ENCODE assay signal across 8 cellular contexts in the genomic region with DNA sequence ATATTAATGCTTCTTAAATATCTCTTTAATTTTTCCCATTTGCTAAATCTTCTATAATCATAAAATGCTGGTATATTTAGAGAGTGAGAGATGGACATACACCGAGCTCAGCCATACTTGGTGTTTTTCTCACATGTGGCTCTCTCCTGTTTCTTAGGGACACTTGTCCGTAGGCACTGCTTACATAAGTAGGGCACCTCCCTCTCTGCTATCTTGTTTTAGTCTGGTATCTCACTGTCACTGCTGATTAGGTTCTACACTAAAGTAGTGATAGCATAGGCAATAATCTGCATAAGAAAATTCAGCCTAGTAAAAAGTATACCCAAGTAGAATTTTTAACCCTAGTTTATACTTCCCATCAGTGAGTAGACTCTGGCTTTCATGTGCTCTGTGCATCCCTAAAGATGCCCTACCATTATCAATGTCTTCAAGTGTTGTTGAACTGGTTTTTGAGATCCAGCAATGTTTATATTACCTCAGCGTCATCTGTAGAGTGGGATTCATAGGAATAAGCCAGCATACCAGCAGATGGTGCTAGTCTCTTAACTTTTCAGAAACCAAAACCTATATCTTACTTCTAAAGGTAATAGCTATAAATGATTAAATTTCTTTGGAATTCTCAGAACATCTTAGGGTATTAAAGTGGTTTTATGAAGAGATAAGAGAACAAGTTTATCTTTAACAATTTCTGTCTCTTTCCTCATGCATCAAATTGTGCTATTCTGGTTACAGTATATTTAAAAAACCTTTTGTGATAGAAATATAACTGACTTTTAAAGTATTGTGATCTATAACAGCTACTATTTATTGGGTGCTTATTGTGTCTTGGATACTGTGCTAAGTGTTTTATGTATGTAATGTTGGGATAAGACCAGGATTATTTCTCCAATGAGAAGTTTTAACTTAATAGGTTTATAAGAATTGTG. TPM values are rescaled to one million over a fixed set of nuclear protein-coding genes. Genes with fewer than 3 reads are reported as not detected.
DNase-seq lines count a peak whose midpoint lies in the region; ATAC-seq and TF ChIP-seq lines count a peak whose summit lies in the region.

No MANE protein-coding gene starts in this region.

- peak overlapping the region; percentile 58 for H3K4ac ChIP-seq in trophoblast cell (ENCODE audit: low read depth, low read length)

- no peak overlapping the region for H3K9ac ChIP-seq in trophoblast cell (ENCODE audit: low read length)

- H3K4me2 ChIP-seq in trophoblast cell (ENCODE audit: low read length), result no peak overlapping the region

- H3K27ac ChIP-seq in HL-60 (replicated peaks) (no peak overlapping the region), RWPE2 (ENCODE audit: poor library complexity, severe bottlenecking) (no peak overlapping the region), trophoblast cell (ENCODE audit: low read depth, low read length) (no peak overlapping the region)

- peaks cover 4% of the 10 kb centered on the region for H3K4me1 ChIP-seq in RWPE2 (ENCODE audit: insufficient read depth, poor library complexity, severe bottlenecking)
- H3K4me1 ChIP-seq in trophoblast cell (ENCODE audit: control insufficient read depth in 1 of 2, insufficient read depth in 2 of 2, low read length in 2 of 2), result no peaks in the 10 kb centered on the region

- H4K12ac ChIP-seq in trophoblast cell (ENCODE audit: low read depth, low read length), result no peak overlapping the region

- no CpG with 5 or more reads among the region's 3 CpGs for WGBS in trophoblast cell (ENCODE audit: extremely low coverage, insufficient coverage, insufficient read length)

- H3K14ac ChIP-seq in trophoblast cell (ENCODE audit: low read length), result no peak overlapping the region

- no peak overlapping the region for H4K91ac ChIP-seq in trophoblast cell (ENCODE audit: low read depth, low read length)

- H4K8ac ChIP-seq in trophoblast cell (ENCODE audit: low read depth, low read length), result no peak overlapping the region

- TF ChIP-seq CTCF in HL-60 (IDR thresholded peaks at IDR 0.05; ENCODE audit: insufficient read depth, low read length), result peak; percentile 32
- TF ChIP-seq CTCF in RWPE2 (IDR thresholded peaks at IDR 0.05; ENCODE audit: poor library complexity, severe bottlenecking), result peak; percentile 75
- TF ChIP-seq CTCF in fibroblast of the aortic adventitia (IDR thresholded peaks at IDR 0.05; ENCODE audit: insufficient read depth, low read length), result peak; percentile 76

- no peaks in the 10 kb centered on the region for H3K79me1 ChIP-seq in trophoblast cell (ENCODE audit: low read length)

- ATAC-seq in RWPE2 (ENCODE audit: low read depth) (peak; percentile 82), HG02763 (IDR thresholded peaks at IDR 0.05; ENCODE audit: unreplicated experiment) (no peak), HG03378 (IDR thresholded peaks at IDR 0.05; ENCODE audit: unreplicated experiment) (no peak)

- H3K9me3 ChIP-seq in RWPE2 (ENCODE audit: severe bottlenecking), result no peaks in the 10 kb centered on the region
- H3K9me3 ChIP-seq in trophoblast cell (ENCODE audit: insufficient read depth, low read depth, low read length), result no peaks in the 10 kb centered on the region

- H2BK5ac ChIP-seq in trophoblast cell (ENCODE audit: low read depth, low read length, poor library complexity), result no peak overlapping the region

- no peaks in the 10 kb centered on the region; the same call in 1 of the 2 replicates for H3K36me3 ChIP-seq in RWPE2 (ENCODE audit: low read depth)
- H3K36me3 ChIP-seq in trophoblast cell (ENCODE audit: control insufficient read depth in 1 of 2, insufficient read depth in 2 of 2, low read length in 2 of 2), result no peaks in the 10 kb centered on the region

- DNase-seq in NCI-H1436 (lab: John Stamatoyannopoulos, UW) (peak; percentile 16), NCI-H1436 treated with DMSO at 0.1 percent for 48 hours (lab: John Stamatoyannopoulos, UW) (no peak), HL-60 (ENCODE audit: low read depth in 1 of 2, low spot score in 1 of 2) (peak in 1 of 2 experiments; percentile 18), RWPE2 (ENCODE audit: low spot score) (no peak), fibroblast of the aortic adventitia (ENCODE audit: low read depth) (peak; percentile 76), trophoblast cell (peak; percentile 35 to 64)

- no peak overlapping the region for H2BK12ac ChIP-seq in trophoblast cell (ENCODE audit: low read length)

- no peak overlapping the region for H2BK120ac ChIP-seq in trophoblast cell (ENCODE audit: insufficient read depth, low read length, poor library complexity)

- no peak overlapping the region for H3K18ac ChIP-seq in trophoblast cell (ENCODE audit: low read length)

- H2AK5ac ChIP-seq in trophoblast cell (ENCODE audit: low read length), result no peak overlapping the region

- H3K4me3 ChIP-seq in HL-60 (replicated peaks; ENCODE audit: insufficient read depth, low read length) (no peak overlapping the region), RWPE2 (ENCODE audit: severe bottlenecking) (no peak overlapping the region), fibroblast of the aortic adventitia (ENCODE audit: low read depth, low read length) (no peak overlapping the region), trophoblast cell (ENCODE audit: low read depth, low read length) (no peak overlapping the region)

- H3K23ac ChIP-seq in trophoblast cell (ENCODE audit: low read length), result no peak overlapping the region

- H3K27me3 ChIP-seq in HL-60 (ENCODE audit: insufficient read depth, poor library complexity, severe bottlenecking) (no peaks in the 10 kb centered on the region), RWPE2 (ENCODE audit: insufficient read depth, poor library complexity, severe bottlenecking) (no peaks in the 10 kb centered on the region), trophoblast cell (ENCODE audit: insufficient read depth, low read length) (no peaks in the 10 kb centered on the region)

- H2AFZ ChIP-seq in trophoblast cell (ENCODE audit: insufficient read depth, low read length, poor library complexity), result no peak overlapping the region

- H3K79me2 ChIP-seq in trophoblast cell (ENCODE audit: control insufficient read depth, insufficient read depth, low read length, poor library complexity), result no peaks in the 10 kb centered on the region

RNA-seq across cellular contexts. Expression of a gene that starts 32.9 kb away (rescaled TPM):
- total RNA-seq in fibroblast of the aortic adventitia (ENCODE audit: low replicate concordance), result 17.5 and 25.0 TPM in 2 replicates
- 14.6 and 15.4 TPM in 2 replicates for polyA plus RNA-seq in trophoblast cell (2013)

Comparison
In these comparisons a context has a peak if more than half of its experiments do, and no peak if none do; other contexts are left out.
1. DNase-seq: peak in NCI-H1436 (single experiment), fibroblast of the aortic adventitia (single experiment) and trophoblast cell (2 of 2); none in NCI-H1436 treated with DMSO at 0.1 percent for 48 hours (single experiment) and RWPE2 (single experiment).
2. Peak in every context shown above with its lines, with median percentiles within 50 percentile points of each other: CTCF ChIP-seq.